In the genomic region with DNA sequence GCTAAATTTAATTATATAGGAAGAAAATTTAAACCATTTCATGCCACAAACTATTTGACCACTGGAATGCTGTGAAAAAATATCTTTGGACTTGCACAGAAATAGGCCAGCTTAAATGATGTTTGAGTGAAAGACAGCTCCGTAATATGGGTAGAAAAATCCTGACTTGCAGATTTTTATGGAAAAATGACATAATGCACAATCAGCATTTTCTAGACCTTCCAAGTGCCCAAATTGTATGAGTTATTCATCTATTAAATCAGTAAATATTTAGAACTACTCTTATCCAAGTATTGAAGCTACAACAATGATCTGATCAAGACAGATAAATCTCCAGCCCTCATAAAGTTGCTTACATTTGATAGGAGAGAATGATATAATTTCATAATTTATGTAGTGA, we compare ENCODE assay signal across 2 cellular contexts.
TF ChIP-seq lines count a peak whose summit lies in the region.

No MANE protein-coding gene starts in this region.

TF ChIP-seq in A549, 52 proteins besides CTCF, POLR2A, EP300 and RAD21 (continued from another document):
- no peak for TF ChIP-seq NPAS2 (CRISPR knock-in tag; IDR thresholded peaks at IDR 0.05; ENCODE audit: borderline replicate concordance)

TF ChIP-seq in K562, 482 proteins besides CTCF, POLR2A, EP300 and RAD21 (continued from another document):
- TF ChIP-seq ZNF316 (IDR thresholded peaks at IDR 0.05) (peak; percentile 78), C11orf30 (IDR thresholded peaks at IDR 0.05; ENCODE audit: low read depth) (peak; percentile 52; the same call in 1 of the 2 replicates)
